ENCODE assay signal across 1 cellular context in the genomic region with DNA sequence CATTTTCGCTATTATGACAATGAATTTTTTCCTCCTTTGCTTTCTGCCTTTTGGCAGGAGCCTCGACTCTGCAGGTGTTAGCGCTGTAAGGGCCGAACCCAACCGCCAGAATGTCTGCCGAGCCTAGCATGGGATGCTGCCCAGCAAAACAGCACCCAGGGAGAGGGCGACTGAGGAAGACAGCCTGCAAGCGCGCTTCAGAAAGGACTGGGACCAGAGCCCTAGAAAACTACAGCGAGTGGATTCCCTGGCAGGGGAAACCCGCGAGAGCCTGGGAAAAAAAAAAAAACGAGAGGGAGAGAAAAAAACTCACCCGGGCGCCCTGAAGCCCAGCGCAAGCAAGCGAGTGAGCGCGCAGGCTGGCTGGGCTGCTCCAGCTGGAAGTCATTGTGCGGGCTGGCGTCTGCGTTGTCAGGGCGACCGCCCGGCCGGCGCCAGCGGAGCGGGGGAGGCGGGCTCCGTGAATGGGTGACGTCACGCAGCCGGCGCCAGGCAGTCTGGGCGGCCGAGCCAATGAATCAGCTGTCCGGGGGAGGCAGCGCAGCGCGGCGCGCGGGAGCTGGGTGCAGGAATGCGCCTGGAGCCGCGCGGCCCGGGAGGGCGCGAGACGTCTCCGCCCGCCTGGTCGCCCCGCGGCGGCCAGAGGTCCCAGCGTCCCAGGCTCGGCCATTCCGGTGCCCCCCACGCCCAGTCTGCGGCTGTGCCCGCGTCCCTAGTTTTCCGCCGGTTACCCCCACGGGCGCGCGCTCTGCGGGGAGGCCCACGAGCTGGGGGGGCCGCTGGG.
TF ChIP-seq lines count a peak whose summit lies in the region.

No MANE protein-coding gene starts in this region.

TF ChIP-seq in HepG2, 621 proteins besides CTCF, POLR2A, EP300 and RAD21 (continued from another document and continues in another):
- TF ChIP-seq KAT7 (CRISPR knock-in tag; IDR thresholded peaks at IDR 0.05; ENCODE audit: borderline replicate concordance) (no peak; the same call in none of the 2 replicates), ZNF878 (CRISPR knock-in tag; IDR thresholded peaks at IDR 0.05) (peak; percentile 69), ZNF776 (CRISPR knock-in tag; IDR thresholded peaks at IDR 0.05) (peak; percentile 79; the same call in 1 of the 2 replicates), HOXD1 (CRISPR knock-in tag; IDR thresholded peaks at IDR 0.05) (peak; percentile 39; the same call in 1 of the 2 replicates), TCF7L2 (IDR thresholded peaks at IDR 0.05; ENCODE audit: low read depth, low read length) (no peak), DNMT1 (CRISPR knock-in tag; IDR thresholded peaks at IDR 0.05) (0 out of 2 replicates have a peak, but pooled peaks have one; percentile 75), ZNF777 (CRISPR knock-in tag; IDR thresholded peaks at IDR 0.05) (peak; percentile 73; the same call in 1 of the 2 replicates), ZFYVE20 (CRISPR knock-in tag; IDR thresholded peaks at IDR 0.05; ENCODE audit: borderline replicate concordance, low read depth) (no peak), SPEN (CRISPR knock-in tag; IDR thresholded peaks at IDR 0.05; ENCODE audit: low read depth) (peak; percentile 88), ZNF598 (CRISPR knock-in tag; IDR thresholded peaks at IDR 0.05; ENCODE audit: borderline replicate concordance) (peak; percentile 42; the same call in 1 of the 2 replicates), MZF1 (CRISPR knock-in tag; IDR thresholded peaks at IDR 0.05; ENCODE audit: borderline replicate concordance) (no peak), ZNF720 (CRISPR knock-in tag; IDR thresholded peaks at IDR 0.05) (no peak), IRF1 (CRISPR knock-in tag; IDR thresholded peaks at IDR 0.05; ENCODE audit: low read depth) (no peak), ZNF850 (CRISPR knock-in tag; conservative IDR thresholded peaks at IDR 0.05) (no peak; the same call in 1 of the 2 replicates), HBP1 (CRISPR knock-in tag; IDR thresholded peaks at IDR 0.05; ENCODE audit: low read depth) (peak; percentile 99), NFYC (CRISPR knock-in tag; IDR thresholded peaks at IDR 0.05) (peak; percentile 64), NR3C1 (CRISPR knock-in tag; IDR thresholded peaks at IDR 0.05) (no peak), UBTF (CRISPR knock-in tag; IDR thresholded peaks at IDR 0.05) (peak; percentile 88), ZNF609 (CRISPR knock-in tag; IDR thresholded peaks at IDR 0.05; ENCODE audit: borderline replicate concordance) (peak; percentile 49; the same call in 1 of the 2 replicates), SRF (IDR thresholded peaks at IDR 0.05; ENCODE audit: low read depth, low read length) (no peak), POGZ (CRISPR knock-in tag; IDR thresholded peaks at IDR 0.05) (peak; percentile 93), SOX5 (CRISPR knock-in tag; IDR thresholded peaks at IDR 0.05; ENCODE audit: borderline replicate concordance) (peak; percentile 76; the same call in 1 of the 2 replicates), FOXC1 (CRISPR knock-in tag; IDR thresholded peaks at IDR 0.05; ENCODE audit: borderline replicate concordance) (peak; percentile 61; the same call in 1 of the 2 replicates), PRMT3 (CRISPR knock-in tag; IDR thresholded peaks at IDR 0.05; ENCODE audit: borderline replicate concordance, low read depth) (peak; percentile 88), TCF12 (IDR thresholded peaks at IDR 0.05) (no peak), TCF12 (CRISPR knock-in tag; IDR thresholded peaks at IDR 0.05) (peak; percentile 62; the same call in 1 of the 2 replicates), ZNF564 (CRISPR knock-in tag; IDR thresholded peaks at IDR 0.05) (peak; percentile 85), JUND (CRISPR knock-in tag; IDR thresholded peaks at IDR 0.05) (peak; percentile 91), MTF2 (CRISPR knock-in tag; IDR thresholded peaks at IDR 0.05; ENCODE audit: borderline replicate concordance) (no peak; the same call in 1 of the 2 replicates), EEA1 (CRISPR knock-in tag; IDR thresholded peaks at IDR 0.05; ENCODE audit: borderline replicate concordance) (no peak), RARG (CRISPR knock-in tag; IDR thresholded peaks at IDR 0.05; ENCODE audit: low read depth) (no peak)
- TF ChIP-seq, protein P1, sequence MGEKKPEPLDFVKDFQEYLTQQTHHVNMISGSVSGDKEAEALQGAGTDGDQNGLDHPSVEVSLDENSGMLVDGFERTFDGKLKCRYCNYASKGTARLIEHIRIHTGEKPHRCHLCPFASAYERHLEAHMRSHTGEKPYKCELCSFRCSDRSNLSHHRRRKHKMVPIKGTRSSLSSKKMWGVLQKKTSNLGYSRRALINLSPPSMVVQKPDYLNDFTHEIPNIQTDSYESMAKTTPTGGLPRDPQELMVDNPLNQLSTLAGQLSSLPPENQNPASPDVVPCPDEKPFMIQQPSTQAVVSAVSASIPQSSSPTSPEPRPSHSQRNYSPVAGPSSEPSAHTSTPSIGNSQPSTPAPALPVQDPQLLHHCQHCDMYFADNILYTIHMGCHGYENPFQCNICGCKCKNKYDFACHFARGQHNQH (CRISPR knock-in tag; IDR thresholded peaks at IDR 0.05), result peak; percentile 86; the same call in 1 of the 2 replicates
- TF ChIP-seq, protein P2, sequence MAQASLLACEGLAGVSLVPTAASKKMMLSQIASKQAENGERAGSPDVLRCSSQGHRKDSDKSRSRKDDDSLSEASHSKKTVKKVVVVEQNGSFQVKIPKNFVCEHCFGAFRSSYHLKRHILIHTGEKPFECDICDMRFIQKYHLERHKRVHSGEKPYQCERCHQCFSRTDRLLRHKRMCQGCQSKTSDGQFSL (CRISPR knock-in tag; IDR thresholded peaks at IDR 0.05), result peak; percentile 80
- TF ChIP-seq, protein P3, sequence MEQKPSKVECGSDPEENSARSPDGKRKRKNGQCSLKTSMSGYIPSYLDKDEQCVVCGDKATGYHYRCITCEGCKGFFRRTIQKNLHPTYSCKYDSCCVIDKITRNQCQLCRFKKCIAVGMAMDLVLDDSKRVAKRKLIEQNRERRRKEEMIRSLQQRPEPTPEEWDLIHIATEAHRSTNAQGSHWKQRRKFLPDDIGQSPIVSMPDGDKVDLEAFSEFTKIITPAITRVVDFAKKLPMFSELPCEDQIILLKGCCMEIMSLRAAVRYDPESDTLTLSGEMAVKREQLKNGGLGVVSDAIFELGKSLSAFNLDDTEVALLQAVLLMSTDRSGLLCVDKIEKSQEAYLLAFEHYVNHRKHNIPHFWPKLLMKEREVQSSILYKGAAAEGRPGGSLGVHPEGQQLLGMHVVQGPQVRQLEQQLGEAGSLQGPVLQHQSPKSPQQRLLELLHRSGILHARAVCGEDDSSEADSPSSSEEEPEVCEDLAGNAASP (CRISPR knock-in tag; IDR thresholded peaks at IDR 0.05; ENCODE audit: borderline replicate concordance), result peak; percentile 54; the same call in 1 of the 2 replicates
- TF ChIP-seq, protein P4, sequence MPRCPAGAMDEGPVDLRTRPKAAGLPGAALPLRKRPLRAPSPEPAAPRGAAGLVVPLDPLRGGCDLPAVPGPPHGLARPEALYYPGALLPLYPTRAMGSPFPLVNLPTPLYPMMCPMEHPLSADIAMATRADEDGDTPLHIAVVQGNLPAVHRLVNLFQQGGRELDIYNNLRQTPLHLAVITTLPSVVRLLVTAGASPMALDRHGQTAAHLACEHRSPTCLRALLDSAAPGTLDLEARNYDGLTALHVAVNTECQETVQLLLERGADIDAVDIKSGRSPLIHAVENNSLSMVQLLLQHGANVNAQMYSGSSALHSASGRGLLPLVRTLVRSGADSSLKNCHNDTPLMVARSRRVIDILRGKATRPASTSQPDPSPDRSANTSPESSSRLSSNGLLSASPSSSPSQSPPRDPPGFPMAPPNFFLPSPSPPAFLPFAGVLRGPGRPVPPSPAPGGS (CRISPR knock-in tag; IDR thresholded peaks at IDR 0.05), result peak; percentile 85
- TF ChIP-seq, protein P5, sequence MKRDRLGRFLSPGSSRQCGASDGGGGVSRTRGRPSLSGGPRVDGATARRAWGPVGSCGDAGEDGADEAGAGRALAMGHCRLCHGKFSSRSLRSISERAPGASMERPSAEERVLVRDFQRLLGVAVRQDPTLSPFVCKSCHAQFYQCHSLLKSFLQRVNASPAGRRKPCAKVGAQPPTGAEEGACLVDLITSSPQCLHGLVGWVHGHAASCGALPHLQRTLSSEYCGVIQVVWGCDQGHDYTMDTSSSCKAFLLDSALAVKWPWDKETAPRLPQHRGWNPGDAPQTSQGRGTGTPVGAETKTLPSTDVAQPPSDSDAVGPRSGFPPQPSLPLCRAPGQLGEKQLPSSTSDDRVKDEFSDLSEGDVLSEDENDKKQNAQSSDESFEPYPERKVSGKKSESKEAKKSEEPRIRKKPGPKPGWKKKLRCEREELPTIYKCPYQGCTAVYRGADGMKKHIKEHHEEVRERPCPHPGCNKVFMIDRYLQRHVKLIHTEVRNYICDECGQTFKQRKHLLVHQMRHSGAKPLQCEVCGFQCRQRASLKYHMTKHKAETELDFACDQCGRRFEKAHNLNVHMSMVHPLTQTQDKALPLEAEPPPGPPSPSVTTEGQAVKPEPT (CRISPR knock-in tag; IDR thresholded peaks at IDR 0.05; ENCODE audit: low read depth), result peak; percentile 88; the same call in 1 of the 2 replicates
- TF ChIP-seq, protein P6, sequence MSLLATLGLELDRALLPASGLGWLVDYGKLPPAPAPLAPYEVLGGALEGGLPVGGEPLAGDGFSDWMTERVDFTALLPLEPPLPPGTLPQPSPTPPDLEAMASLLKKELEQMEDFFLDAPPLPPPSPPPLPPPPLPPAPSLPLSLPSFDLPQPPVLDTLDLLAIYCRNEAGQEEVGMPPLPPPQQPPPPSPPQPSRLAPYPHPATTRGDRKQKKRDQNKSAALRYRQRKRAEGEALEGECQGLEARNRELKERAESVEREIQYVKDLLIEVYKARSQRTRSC (CRISPR knock-in tag; IDR thresholded peaks at IDR 0.05; ENCODE audit: low read depth), result no peak; the same call in 1 of the 2 replicates
